8 cellular contexts compared by ENCODE assay signal in genomic region chr10:6416892-6417512, GRCh38.
A peak's percentile ranks its signal among the peaks of the same experiment; 100 is the strongest.
DNase-seq lines count a peak whose midpoint lies in the region; ATAC-seq, FAIRE-seq and TF ChIP-seq lines count a peak whose summit lies in the region.

No MANE protein-coding gene starts in this region.

- H3K27me3 ChIP-seq in OCI-LY3 (ENCODE audit: low read depth, low read length) (peaks cover 13% of the 10 kb centered on the region), lower lobe of right lung (ENCODE audit: low read depth) (no peaks in the 10 kb centered on the region)

- H3K79me2 ChIP-seq in OCI-LY3 (ENCODE audit: low read length): no peaks in the 10 kb centered on the region

- H3K9me3 ChIP-seq in OCI-LY3 (ENCODE audit: insufficient read depth, low read length) (no peaks in the 10 kb centered on the region), lower lobe of right lung (no peaks in the 10 kb centered on the region)

- TF ChIP-seq CTCF in OCI-LY3 (IDR thresholded peaks at IDR 0.05; ENCODE audit: low read depth, low read length): peak; percentile 64
- TF ChIP-seq CTCF in lower lobe of right lung (IDR thresholded peaks at IDR 0.05): peak; percentile 64

- no peak overlapping the region for H3K9ac ChIP-seq in OCI-LY3 (ENCODE audit: low read length)

- peak; percentile 76 for FAIRE-seq in GM19239 (lab: Jason Lieb, UNC)

- intact Hi-C loops in lower lobe of right lung (cut with DNase I): no loop called here

- H3K4me3 ChIP-seq in OCI-LY3 (ENCODE audit: low read length) (no peak overlapping the region), lower lobe of right lung (no peak overlapping the region)

- no peak overlapping the region for H3K4me2 ChIP-seq in OCI-LY3 (ENCODE audit: low read length)

- DNase-seq in CD1c-positive myeloid dendritic cell (ENCODE audit: extremely low spot score) (peak; percentile 73), GM19239 (ENCODE audit: insufficient read length, low spot score) (no peak), dermis microvascular lymphatic vessel endothelial cell (ENCODE audit: low read depth in 2 of 2) (peak; percentile 36 to 59), lower lobe of right lung (no peak), OCI-M2 (lab: John Stamatoyannopoulos, UW; ENCODE audit: unreplicated experiment) (no peak), activated gamma-delta T cell treated with Interleukin-2 at 50 U/mL for 16 hours (no peak), T-helper 9 cell (no peak)

- peak; percentile 68 to 72 for ATAC-seq in lower lobe of right lung

- no peaks in the 10 kb centered on the region for H3K4me1 ChIP-seq in OCI-LY3 (ENCODE audit: low read length)
- H3K4me1 ChIP-seq in lower lobe of right lung: no peaks in the 10 kb centered on the region

- no peak overlapping the region for H3K27ac ChIP-seq in OCI-LY3 (ENCODE audit: low read length)
- H3K27ac ChIP-seq in lower lobe of right lung: no peak overlapping the region

- H3K36me3 ChIP-seq in OCI-LY3 (replicated peaks; ENCODE audit: low read depth, low read length) (no peaks in the 10 kb centered on the region), lower lobe of right lung (no peaks in the 10 kb centered on the region)

- no peaks in the 10 kb centered on the region for H4K20me1 ChIP-seq in OCI-LY3 (ENCODE audit: insufficient read depth, low read length)

- no peak overlapping the region for H2AFZ ChIP-seq in OCI-LY3 (ENCODE audit: low read depth, low read length)

Comparison
In these comparisons a context has a peak if more than half of its experiments do, and no peak if none do; other contexts are left out.
1. DNase-seq: peak in CD1c-positive myeloid dendritic cell (single experiment) and dermis microvascular lymphatic vessel endothelial cell (2 of 2); none in GM19239 (single experiment), lower lobe of right lung (single experiment), OCI-M2 (single experiment), activated gamma-delta T cell treated with Interleukin-2 at 50 U/mL for 16 hours (single experiment) and T-helper 9 cell (single experiment).